In the genomic region with DNA sequence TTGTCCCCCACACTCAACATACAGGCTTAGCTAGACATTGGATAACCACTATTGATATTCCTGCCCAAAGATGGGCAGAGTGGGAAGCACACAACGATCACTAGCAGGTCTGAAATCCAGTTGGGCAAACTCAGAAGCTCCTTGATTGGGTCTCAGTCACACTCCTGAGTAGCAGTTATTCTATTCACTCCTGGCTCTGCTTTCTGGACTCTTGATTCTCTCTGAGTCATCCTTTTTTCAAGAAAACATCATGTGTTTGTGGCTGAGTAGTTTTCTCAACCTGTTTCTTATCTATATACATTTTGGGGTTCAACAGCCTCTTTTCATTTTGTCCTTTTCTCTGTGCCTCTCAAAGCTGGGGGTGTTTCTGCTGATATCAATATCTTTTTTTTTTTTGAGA, we compare ENCODE assay signal across 31 cellular contexts. TPM values are rescaled to one million over a fixed set of nuclear protein-coding genes. Genes with fewer than 3 reads are reported as not detected.
A peak's percentile ranks its signal among the peaks of the same experiment; 100 is the strongest.
DNase-seq lines count a peak whose midpoint lies in the region; ATAC-seq, FAIRE-seq and TF ChIP-seq lines count a peak whose summit lies in the region.
"Had no signal": no experiment of that assay in that cellular context is flagged by ENCODE, and none has a peak within 500 bp of the region (broad histone marks: within the 10 kb centered on the region; RNA-seq: fewer than 3 reads in every experiment).

No MANE protein-coding gene starts in this region.

- DNase-seq in ELR (ENCODE audit: low read depth) (peak; percentile 35), HTR-8/SVneo (ENCODE audit: insufficient read length, low spot score) (no peak), K562 (ENCODE audit: extremely low read depth in 1 of 4, low spot score in 3 of 4) (no peak), fibroblast of mammary gland (ENCODE audit: low read depth) (peak; percentile 52), NCI-H2171 treated with DMSO at 0.1 percent for 48 hours (lab: John Stamatoyannopoulos, UW) (no peak), NAMALWA (ENCODE audit: low spot score) (no peak), colonic mucosa (no peak), tibial nerve (ENCODE audit: low spot score in 2 of 2) (no peak)
- DNase-seq: 8988T; ACHN; BE2C; CD8-positive, alpha-beta memory T cell; DMS 273 treated with DMSO at 0.1 percent for 48 hours; DMS79; EL; GF-D8; NCI-H1092; NCI-H1436; NCI-H187; NCI-H446 treated with DMSO at 0.1 percent for 48 hours; NCI-H526; NCI-H82; NK-92 treated with Interleukin-12 subunit alpha and Interleukin-12 subunit beta, amount 100 ng/mL, for 24 hours; PC-9; SJCRH30 had no signal

- H3K9ac ChIP-seq in K562 (ENCODE audit: insufficient read depth in 1 of 2, low read depth in 2 of 2, low read length in 2 of 2) (no peak overlapping the region), colonic mucosa (ENCODE audit: low read depth in 2 of 2, low read length in 2 of 2) (no peak overlapping the region)
- H3K9ac ChIP-seq: KMS-11 had no signal

- in situ Hi-C loops in K562 (cut with MboI): no loop called here

- H4K20me1 ChIP-seq in K562 (replicated peaks; ENCODE audit: control insufficient read depth, insufficient read depth, low read length): no peaks in the 10 kb centered on the region

- H3K4me3 ChIP-seq in K562: no peak overlapping the region
- no peak overlapping the region for H3K4me3 ChIP-seq in fibroblast of mammary gland (ENCODE audit: control insufficient read depth, low read depth, low read length)
- H3K4me3 ChIP-seq in colonic mucosa: no peak overlapping the region
- H3K4me3 ChIP-seq in tibial nerve: no peak overlapping the region
- H3K4me3 ChIP-seq: PC-9, SJCRH30 had no signal

- no peak for TF ChIP-seq RAD21 in K562 (CRISPR knock-in tag; conservative IDR thresholded peaks at IDR 0.05 in 1 of 2, IDR thresholded peaks at IDR 0.05 in 1 of 2)

- TF ChIP-seq POLR2A in K562 (conservative IDR thresholded peaks at IDR 0.05) (no peak), tibial nerve (IDR thresholded peaks at IDR 0.05) (no peak)

- POLR2A ChIA-PET in K562 (lab: Yijun Ruan, JAX): interaction anchor here (0.6 kb wide), 1 partner anchor 862 kb away, joined by 3 read pairs; no protein-coding TSS in a partner anchor

- H3K27me3 ChIP-seq in K562 (ENCODE audit: control insufficient read depth in 2 of 2, insufficient read depth in 2 of 2, low read length in 2 of 2): no peaks in the 10 kb centered on the region
- no peaks in the 10 kb centered on the region for H3K27me3 ChIP-seq in colonic mucosa
- no peaks in the 10 kb centered on the region for H3K27me3 ChIP-seq in tibial nerve
- H3K27me3 ChIP-seq: SJCRH30 had no signal

- no peaks in the 10 kb centered on the region for H3K79me2 ChIP-seq in K562 (ENCODE audit: control insufficient read depth, insufficient read depth, low read length)

- H3K4me1 ChIP-seq in K562 (replicated peaks in 1 of 2; ENCODE audit: control insufficient read depth in 2 of 2, insufficient read depth in 2 of 2, low read length in 2 of 2) (peaks cover 0 to 14% of the 10 kb centered on the region in 2 experiments; a peak in 3 of 5 replicates), colonic mucosa (no peaks in the 10 kb centered on the region), tibial nerve (peaks cover 0 to 7% (median 3%) of the 10 kb centered on the region in 4 donors)
- H3K4me1 ChIP-seq: BE2C had no signal

- H3K36me3 ChIP-seq in K562 (ENCODE audit: control insufficient read depth, insufficient read depth, low read length) (no peaks in the 10 kb centered on the region), colonic mucosa (no peaks in the 10 kb centered on the region), tibial nerve (no peaks in the 10 kb centered on the region)
- H3K36me3 ChIP-seq: BE2C, SJCRH30 had no signal

- H2AFZ ChIP-seq in K562 (ENCODE audit: low read depth, low read length): no peak overlapping the region
- H2AFZ ChIP-seq: PC-9 had no signal

- CTCF ChIA-PET in K562 (lab: Yijun Ruan, JAX; ENCODE audit: low intra/inter-chr PET ratio): no interaction called here

- no peak overlapping the region for H3K4me2 ChIP-seq in K562 (ENCODE audit: insufficient read depth, low read length)
- H3K4me2 ChIP-seq: KMS-11, PC-9 had no signal

- WGBS in K562 (ENCODE audit: insufficient coverage, low coverage, missing lambda C conversion rate): 11% methylated on average over 1 of the region's 1 CpG
- 81 to 86% methylated on average over 1 of the region's 1 CpG for WGBS in tibial nerve, 2 donors

- ATAC-seq in K562: no peak
- ATAC-seq: Right ventricle myocardium inferior had no signal

- no TSS peak for BruUV-seq in K562 (replicated peaks; lab: Mats Ljungman, UMichigan)

- no peaks in the 10 kb centered on the region for H3K9me3 ChIP-seq in K562 (replicated peaks; ENCODE audit: control insufficient read depth, insufficient read depth, low read depth, low read length)
- no peaks in the 10 kb centered on the region for H3K9me3 ChIP-seq in colonic mucosa
- no peaks in the 10 kb centered on the region for H3K9me3 ChIP-seq in tibial nerve
- H3K9me3 ChIP-seq: BE2C, SJCRH30 had no signal

- TF ChIP-seq EP300 in K562 (IDR thresholded peaks at IDR 0.05; ENCODE audit: low read length) (no peak), tibial nerve (IDR thresholded peaks at IDR 0.05) (no peak)

- no peak for TF ChIP-seq CTCF in K562 (IDR thresholded peaks at IDR 0.05 in 2 of 3, conservative IDR thresholded peaks at IDR 0.05 in 1 of 3; ENCODE audit: insufficient read depth in 2 of 3, low read depth in 1 of 3, low read length in 3 of 3)
- no peak for TF ChIP-seq CTCF in fibroblast of mammary gland (conservative IDR thresholded peaks at IDR 0.05; ENCODE audit: control insufficient read depth, insufficient read depth, low read depth, low read length)
- TF ChIP-seq CTCF in colonic mucosa (IDR thresholded peaks at IDR 0.05): no peak
- no peak for TF ChIP-seq CTCF in tibial nerve (IDR thresholded peaks at IDR 0.05)

- intact Hi-C loops in K562 (cut with micrococcal nuclease): no loop called here
- intact Hi-C loops in colonic mucosa (cut with DNase I): no loop called here

- H3K27ac ChIP-seq in K562 (ENCODE audit: extremely low read depth, low read depth, low read length) (no peak overlapping the region), colonic mucosa (no peak overlapping the region), tibial nerve (no peak overlapping the region)
- H3K27ac ChIP-seq: KMS-11, PC-9, SJCRH30 had no signal

- FAIRE-seq in HTR-8/SVneo (lab: Jason Lieb, UNC) (peak; percentile 46), K562 (lab: Jason Lieb, UNC) (no peak)
- FAIRE-seq: GM12891 had no signal

- no peaks in the 10 kb centered on the region for H3K9me1 ChIP-seq in K562 (ENCODE audit: control insufficient read depth, insufficient read depth, low read length)

RNA-seq across cellular contexts. Expression of gene MANSC4, which starts 46.0 kb away (rescaled TPM):
- total RNA-seq in K562 (2011; cell fraction: chromatin; rRNA removed; ENCODE audit: low replicate concordance): not detected in 2 replicates
- total RNA-seq in K562 (2011; cell fraction: nucleolus; rRNA removed): not detected in 2 replicates
- total RNA-seq in K562 (2011; cell fraction: nucleoplasm; rRNA removed): not detected in 2 replicates
- total RNA-seq in K562 (2014; rRNA removed) (not detected in 2 replicates), K562 (2014; rRNA removed; fragmentation: Illumina TruSeq; extraction: Trizol) (not detected in 2 replicates), K562 (2015; rRNA removed; fragmentation: Illumina TruSeq; extraction: Trizol) (not detected in 2 replicates), K562 (2021) (not detected in 2 replicates), colonic mucosa (not detected), tibial nerve (1 to 10 TPM in 1 of 4 donors, under 1 TPM in 1, not detected in 2; 0.78 to 1.5 TPM)
- polyA plus RNA-seq in K562 (2011; rRNA removed) (not detected in 2 replicates), K562 (2014; fragmentation: Illumina TruSeq; extraction: Trizol) (not detected in 2 replicates), K562 (2014; fragmentation: Nextera tagmentation; extraction: Ambion mirVana) (not detected), K562 (2014; rRNA removed) (not detected in 2 replicates)
- polyA plus RNA-seq in K562 (2011; cell fraction: cytosol; rRNA removed): not detected in 2 replicates
- not detected in 2 replicates for polyA plus RNA-seq in K562 (2011; cell fraction: nucleus; rRNA removed)
- polyA plus RNA-seq in K562 (2012): not detected in 2 replicates
- not detected in 2 replicates for polyA minus RNA-seq in K562 (2011; rRNA and poly(A)+ RNA removed)
- polyA minus RNA-seq in K562 (2011; cell fraction: cytosol; rRNA and poly(A)+ RNA removed): not detected in 2 replicates
- polyA minus RNA-seq in K562 (2011; cell fraction: nucleus; rRNA and poly(A)+ RNA removed): not detected in 2 replicates
- total RNA-seq: CD8-positive, alpha-beta memory T cell; H4; PC-9; Right ventricle myocardium inferior; RPMI7951; SJCRH30 had no signal
- polyA plus RNA-seq: CD14-positive monocyte; CD8-positive, alpha-beta memory T cell had no signal

RNA-seq across cellular contexts. Expression of gene KLHL42, which starts 46.0 kb away (rescaled TPM):
- 33.6 and 49.3 TPM in 2 replicates for total RNA-seq in K562 (2011; cell fraction: chromatin; rRNA removed; ENCODE audit: low replicate concordance)
- 27.2 and 29.5 TPM in 2 replicates for total RNA-seq in K562 (2011; cell fraction: nucleolus; rRNA removed)
- total RNA-seq in K562 (2011; cell fraction: nucleoplasm; rRNA removed): 38.5 and 44.9 TPM in 2 replicates
- total RNA-seq in K562 (2014; rRNA removed): 11.8 and 12.5 TPM in 2 replicates
- 8.0 and 8.4 TPM in 2 replicates for total RNA-seq in K562 (2014; rRNA removed; fragmentation: Illumina TruSeq; extraction: Trizol)
- total RNA-seq in K562 (2015; rRNA removed; fragmentation: Illumina TruSeq; extraction: Trizol): 9.6 and 10.5 TPM in 2 replicates
- total RNA-seq in K562 (2021): 11.7 and 12.3 TPM in 2 replicates
- 10.8 and 11.1 TPM in 2 replicates for polyA plus RNA-seq in K562 (2011; rRNA removed)
- polyA plus RNA-seq in K562 (2011; cell fraction: cytosol; rRNA removed): 10.2 and 14.6 TPM in 2 replicates
- 30.6 and 41.5 TPM in 2 replicates for polyA plus RNA-seq in K562 (2011; cell fraction: nucleus; rRNA removed)
- polyA plus RNA-seq in K562 (2012): 6.1 and 11.9 TPM in 2 replicates
- polyA plus RNA-seq in K562 (2014; fragmentation: Illumina TruSeq; extraction: Trizol): 7.4 and 8.2 TPM in 2 replicates
- polyA plus RNA-seq in K562 (2014; fragmentation: Nextera tagmentation; extraction: Ambion mirVana): 1 to 10 TPM; 1.5 TPM
- polyA plus RNA-seq in K562 (2014; rRNA removed): 9.6 and 14.3 TPM in 2 replicates
- 16.2 and 19.8 TPM in 2 replicates for polyA minus RNA-seq in K562 (2011; rRNA and poly(A)+ RNA removed)
- polyA minus RNA-seq in K562 (2011; cell fraction: cytosol; rRNA and poly(A)+ RNA removed): 5.9 and 10.0 TPM in 2 replicates
- polyA minus RNA-seq in K562 (2011; cell fraction: nucleus; rRNA and poly(A)+ RNA removed): 28.9 and 37.2 TPM in 2 replicates
- 10 to 100 TPM; 16.5 to 20.1 TPM for total RNA-seq in colonic mucosa
- total RNA-seq in tibial nerve: 10 to 100 TPM; 35.2 to 49.2 (median 42.2) TPM

Comparison
In these comparisons a context has a peak if more than half of its experiments do, and no peak if none do; other contexts are left out.
1. DNase-seq: peak in ELR (single experiment) and fibroblast of mammary gland (single experiment); none in HTR-8/SVneo (single experiment), K562 (0 of 4), NCI-H2171 treated with DMSO at 0.1 percent for 48 hours (single experiment), NAMALWA (single experiment), colonic mucosa (single experiment) and tibial nerve (0 of 2).